In the genomic region with DNA sequence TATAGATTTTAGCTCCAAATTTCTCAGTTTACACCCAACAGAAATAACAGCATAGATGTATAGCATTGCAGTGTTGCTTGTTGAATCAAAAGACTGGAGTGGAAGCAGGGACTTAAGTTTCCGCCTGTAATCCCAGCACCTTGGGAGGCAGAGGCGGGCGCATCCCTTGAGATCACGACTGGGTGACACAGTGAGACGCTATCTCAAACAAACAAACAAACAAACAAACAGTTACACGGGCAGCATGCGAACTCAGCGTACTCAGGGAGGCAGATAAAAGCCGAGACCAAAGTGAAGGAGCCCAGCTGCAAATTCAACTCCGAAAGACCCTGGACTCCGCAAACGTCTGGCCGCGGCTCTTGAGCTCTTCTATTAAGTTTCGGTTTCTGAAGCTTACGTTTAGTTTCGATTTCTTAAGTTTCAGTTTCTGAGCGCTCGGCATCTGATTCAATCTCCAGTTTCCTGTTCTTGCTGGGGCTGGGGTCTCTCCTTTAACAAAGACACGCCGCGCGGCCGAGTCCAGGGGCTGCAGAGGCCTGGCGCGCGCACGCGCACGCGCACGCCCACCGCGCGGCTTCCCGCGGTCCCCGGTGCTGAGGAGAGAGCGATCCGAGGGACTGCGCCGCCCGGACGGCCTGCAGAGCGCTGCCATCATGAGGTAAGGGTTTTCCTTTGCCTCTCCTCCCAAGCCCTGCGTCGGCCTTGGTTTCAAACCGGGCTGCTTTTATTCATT, we compare ENCODE assay signal across 8 cellular contexts. TPM values are rescaled to one million over a fixed set of nuclear protein-coding genes. Genes with fewer than 3 reads are reported as not detected.
A peak's percentile ranks its signal among the peaks of the same experiment; 100 is the strongest.
DNase-seq lines count a peak whose midpoint lies in the region; ATAC-seq and TF ChIP-seq lines count a peak whose summit lies in the region.

A gene with protein sequence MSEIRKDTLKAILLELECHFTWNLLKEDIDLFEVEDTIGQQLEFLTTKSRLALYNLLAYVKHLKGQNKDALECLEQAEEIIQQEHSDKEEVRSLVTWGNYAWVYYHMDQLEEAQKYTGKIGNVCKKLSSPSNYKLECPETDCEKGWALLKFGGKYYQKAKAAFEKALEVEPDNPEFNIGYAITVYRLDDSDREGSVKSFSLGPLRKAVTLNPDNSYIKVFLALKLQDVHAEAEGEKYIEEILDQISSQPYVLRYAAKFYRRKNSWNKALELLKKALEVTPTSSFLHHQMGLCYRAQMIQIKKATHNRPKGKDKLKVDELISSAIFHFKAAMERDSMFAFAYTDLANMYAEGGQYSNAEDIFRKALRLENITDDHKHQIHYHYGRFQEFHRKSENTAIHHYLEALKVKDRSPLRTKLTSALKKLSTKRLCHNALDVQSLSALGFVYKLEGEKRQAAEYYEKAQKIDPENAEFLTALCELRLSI (plus strand): TSS at position 423 of the 733 bp plus-strand sequence. CDS start 231 bp downstream, at position 654.

- peak within 1 kb of the TSS; percentile 100 for H3K4me3 Mint-ChIP-seq in activated naive CD8-positive, alpha-beta T cell treated with anti-CD3 and anti-CD28 coated beads, Interleukin-2, amount 10 ng/mL, durations not matched to agents 7 days and 5 days

- peaks cover 51% of the 10 kb centered on the region for H3K36me3 Mint-ChIP-seq in activated naive CD8-positive, alpha-beta T cell treated with anti-CD3 and anti-CD28 coated beads, Interleukin-2, amount 10 ng/mL, durations not matched to agents 7 days and 5 days

- H3K27me3 ChIP-seq in osteoblast (ENCODE audit: insufficient read depth, low read length): no peaks in the 10 kb centered on the region
- H3K27me3 ChIP-seq in testis: no peaks in the 10 kb centered on the region

- no peaks in the 10 kb centered on the region for H4K20me1 ChIP-seq in osteoblast (ENCODE audit: insufficient read depth, low read length)

- intact Hi-C loops in head of caudate nucleus (cut with DNase I): loop anchor here (2.0 kb wide), 1 partner anchor 22 kb away; the partner anchor contains the start of gene IFIT1
- intact Hi-C loops in testis (cut with DNase I; ENCODE audit: low total_unique reads): no loop called here

- H3K36me3 ChIP-seq in osteoblast (ENCODE audit: insufficient read depth, low read length): peaks cover 13% of the 10 kb centered on the region
- no peaks in the 10 kb centered on the region for H3K36me3 ChIP-seq in testis (ENCODE audit: low read depth, missing control alignments)

- H3K9me3 ChIP-seq in osteoblast (ENCODE audit: low read depth, low read length) (no peaks in the 10 kb centered on the region), testis (no peaks in the 10 kb centered on the region)

- peaks cover 40% of the 10 kb centered on the region for H3K79me2 ChIP-seq in osteoblast (ENCODE audit: insufficient read depth, low read length)

- H3K27me3 Mint-ChIP-seq in activated naive CD8-positive, alpha-beta T cell treated with anti-CD3 and anti-CD28 coated beads, Interleukin-2, amount 10 ng/mL, durations not matched to agents 7 days and 5 days: no peaks in the 10 kb centered on the region

- H3K27ac ChIP-seq in osteoblast (ENCODE audit: low read depth, low read length) (peak within 1 kb of the TSS; percentile 86), testis (peak within 1 kb of the TSS; percentile 99)

- peak; percentile 80 for ATAC-seq in GM21737 (IDR thresholded peaks at IDR 0.05; ENCODE audit: unreplicated experiment)
- peak; percentile 75 for ATAC-seq in activated naive CD8-positive, alpha-beta T cell treated with anti-CD3 and anti-CD28 coated beads, Interleukin-2, amount 10 ng/mL, durations not matched to agents 7 days and 5 days (ENCODE audit: low read depth)

- TF ChIP-seq POLR2A in testis (IDR thresholded peaks at IDR 0.05): peak; percentile 26

- peak within 1 kb of the TSS; percentile 86 for H3K4me2 ChIP-seq in osteoblast (ENCODE audit: insufficient read depth, low read length)

- H3K9me3 Mint-ChIP-seq in activated naive CD8-positive, alpha-beta T cell treated with anti-CD3 and anti-CD28 coated beads, Interleukin-2, amount 10 ng/mL, durations not matched to agents 7 days and 5 days: peaks cover 9% of the 10 kb centered on the region

- 0% methylated on average over 48 of the region's 48 CpGs for WGBS in testis, 2 donors

- H3K27ac Mint-ChIP-seq in activated naive CD8-positive, alpha-beta T cell treated with anti-CD3 and anti-CD28 coated beads, Interleukin-2, amount 10 ng/mL, durations not matched to agents 7 days and 5 days: peak within 1 kb of the TSS; percentile 98

- TF ChIP-seq CTCF in osteoblast (IDR thresholded peaks at IDR 0.05; ENCODE audit: extremely low read depth, low read depth, low read length) (no peak), testis (IDR thresholded peaks at IDR 0.05) (no peak)

- DNase-seq in EH (ENCODE audit: low read depth): peak; percentile 79
- DNase-seq in Kasumi-1 (lab: John Stamatoyannopoulos, UW): peak; percentile 72 to 80
- peak; percentile 80 for DNase-seq in SKM-1 treated with dmso at 0.1 percent for 144 hours (lab: John Stamatoyannopoulos, UW; ENCODE audit: unreplicated experiment)
- DNase-seq in activated naive CD8-positive, alpha-beta T cell treated with anti-CD3 and anti-CD28 coated beads, Interleukin-2, amount 10 ng/mL, durations not matched to agents 7 days and 5 days: peak; percentile 82
- peak; percentile 48 to 90 (median 79) for DNase-seq in head of caudate nucleus
- DNase-seq in osteoblast (ENCODE audit: insufficient read length, low spot score, missing footprints): peak; percentile 92
- DNase-seq in testis: peak; percentile 88

- POLR2A ChIA-PET in activated naive CD8-positive, alpha-beta T cell treated with anti-CD3 and anti-CD28 coated beads, Interleukin-2, amount 10 ng/mL, durations not matched to agents 7 days and 5 days (lab: Charles Lee): interaction anchor here (0.6 to 6.9 kb wide), 19 partner anchors 8 to 1596 kb away, joined by 3 to 170 read pairs (median 8); partner anchors contain the start of genes ATAD1, FAS, IFIT1 and IFIT2

- H3K4me1 Mint-ChIP-seq in activated naive CD8-positive, alpha-beta T cell treated with anti-CD3 and anti-CD28 coated beads, Interleukin-2, amount 10 ng/mL, durations not matched to agents 7 days and 5 days: peaks cover 40% of the 10 kb centered on the region

- H3K4me3 ChIP-seq in osteoblast (ENCODE audit: insufficient read depth, low read length) (peak within 1 kb of the TSS; percentile 90), testis (peak within 1 kb of the TSS; percentile 81 to 94)

- H3K4me1 ChIP-seq in osteoblast (ENCODE audit: insufficient read depth, low read length): peaks cover 11% of the 10 kb centered on the region
- H3K4me1 ChIP-seq in testis: peaks cover 6% of the 10 kb centered on the region

- peak within 1 kb of the TSS; percentile 97 for H2AFZ ChIP-seq in osteoblast (ENCODE audit: low read length)

RNA-seq across cellular contexts. Expression of the gene that starts here (rescaled TPM):
- total RNA-seq in activated naive CD8-positive, alpha-beta T cell treated with anti-CD3 and anti-CD28 coated beads, Interleukin-2, amount 10 ng/mL, durations not matched to agents 7 days and 5 days: 10 to 100 TPM; 30.7 to 32.2 TPM
- total RNA-seq in osteoblast (30.4 and 39.1 TPM in 2 replicates), testis (1 to 10 TPM; 8.2 to 9.2 TPM)
- 6.9 TPM for polyA plus RNA-seq in testis (ENCODE audit: insufficient read depth, low read depth, low replicate concordance)

Comparison
In these comparisons a context has a peak if more than half of its experiments do, and no peak if none do; other contexts are left out.
1. Peak in every context shown above with its lines: DNase-seq, ATAC-seq, H3K4me3 ChIP-seq and H3K27ac ChIP-seq.